Comparison of ENCODE assay signal across 21 cellular contexts in the genomic region with DNA sequence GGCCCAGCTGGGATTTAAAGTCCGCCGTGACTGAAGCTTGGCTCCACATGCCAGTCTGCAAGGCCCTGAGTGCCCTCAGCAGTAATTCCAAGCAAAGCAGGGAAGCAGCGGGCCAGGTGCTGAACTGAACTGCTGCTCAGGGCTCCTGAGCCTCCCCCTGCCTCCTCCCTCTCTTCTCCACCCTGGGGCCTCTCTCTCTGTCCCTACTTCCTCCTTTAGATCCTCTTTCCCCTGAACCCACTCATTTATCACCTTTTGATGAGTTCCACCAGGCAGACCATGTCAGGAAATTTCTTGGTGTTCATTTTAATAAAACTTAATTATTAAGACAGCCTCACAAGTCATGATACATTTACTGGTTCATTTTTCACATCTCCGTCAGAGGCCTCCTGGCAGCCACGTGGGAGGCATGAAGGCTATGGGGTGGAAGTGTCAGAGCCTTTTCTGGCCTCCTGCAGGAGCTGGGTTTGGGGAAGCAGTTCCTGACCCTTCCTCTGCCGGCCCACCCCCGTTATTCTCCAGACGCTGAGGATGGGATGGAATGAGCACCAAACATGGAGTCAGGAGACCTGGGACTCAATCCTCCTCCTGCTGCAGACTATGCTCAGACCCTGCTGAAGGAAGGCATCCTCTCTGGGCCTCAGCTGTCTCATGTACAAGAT.
DNase-seq lines count a peak whose midpoint lies in the region; ATAC-seq lines count a peak whose summit lies in the region.
"Had no signal": no experiment of that assay in that cellular context is flagged by ENCODE, and none has a peak within 500 bp of the region (broad histone marks: within the 10 kb centered on the region; RNA-seq: fewer than 3 reads in every experiment).

No MANE protein-coding gene starts in this region.

- no peak for ATAC-seq in HG02981 (IDR thresholded peaks at IDR 0.05; ENCODE audit: unreplicated experiment)
- no peak for ATAC-seq in HG03095 (IDR thresholded peaks at IDR 0.05; ENCODE audit: unreplicated experiment)

- DNase-seq in SIG-M5 treated with dmso at 0.1 percent for 504 hours (lab: John Stamatoyannopoulos, UW; ENCODE audit: unreplicated experiment) (peak; percentile 46), SIG-M5 (lab: John Stamatoyannopoulos, UW) (no peak), MV-4-11 (lab: John Stamatoyannopoulos, UW) (peak; percentile 54), SKM-1 treated with dmso at 0.1 percent for 144 hours (lab: John Stamatoyannopoulos, UW; ENCODE audit: unreplicated experiment) (peak; percentile 73), pons (ENCODE audit: low spot score) (peak; percentile 27), DMS 273 (lab: John Stamatoyannopoulos, UW; ENCODE audit: unreplicated experiment) (no peak)
- DNase-seq: 8988T; BE2C; CD8-positive, alpha-beta memory T cell; GF-D8; GOT3; HFFc6; NCI-H1436 treated with DMSO at 0.1 percent for 48 hours; NCI-H2029 treated with DMSO at 0.1 percent for 48 hours; NCI-H2171 treated with DMSO at 0.1 percent for 48 hours; NCI-H774; OCI-M1; SHP77 treated with DMSO at 0.1 percent for 48 hours; SW 1271 had no signal

Comparison
In these comparisons a context has a peak if more than half of its experiments do, and no peak if none do; other contexts are left out.
1. DNase-seq: peak in SIG-M5 treated with dmso at 0.1 percent for 504 hours (single experiment), MV-4-11 (single experiment), SKM-1 treated with dmso at 0.1 percent for 144 hours (single experiment) and pons (single experiment); none in SIG-M5 (single experiment) and DMS 273 (single experiment).